In the genomic region with DNA sequence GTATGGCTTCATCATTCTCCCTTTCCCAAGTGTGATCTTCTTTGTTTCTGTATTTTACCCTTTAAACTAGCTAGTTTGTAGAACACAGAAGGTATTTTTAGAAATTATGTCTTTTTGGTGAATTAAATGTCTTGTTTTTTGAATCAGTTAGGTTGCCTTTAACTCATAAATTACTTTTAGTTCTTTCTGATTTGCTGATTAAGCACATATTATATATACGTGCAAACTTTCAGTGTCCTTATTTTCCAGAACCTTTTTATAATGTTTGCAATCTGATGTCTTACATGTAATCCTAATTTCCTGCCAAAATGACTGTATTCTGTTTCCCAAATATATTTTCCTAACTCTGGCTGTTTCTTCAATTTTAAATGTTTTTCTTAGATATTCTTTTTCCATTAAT, we compare ENCODE assay signal across 2 cellular contexts.
TF ChIP-seq lines count a peak whose summit lies in the region.

No MANE protein-coding gene starts in this region.

TF ChIP-seq in A549, 52 proteins besides CTCF, POLR2A, EP300 and RAD21:
- TF ChIP-seq BHLHE40 (IDR thresholded peaks at IDR 0.05; ENCODE audit: low read depth, low read length) (no peak), JUN (IDR thresholded peaks at IDR 0.05) (no peak), MAFK (IDR thresholded peaks at IDR 0.05; ENCODE audit: partially characterized antibody) (peak; percentile 96), FOSB (CRISPR knock-in tag; IDR thresholded peaks at IDR 0.05) (no peak)
- TF ChIP-seq, protein P1, sequence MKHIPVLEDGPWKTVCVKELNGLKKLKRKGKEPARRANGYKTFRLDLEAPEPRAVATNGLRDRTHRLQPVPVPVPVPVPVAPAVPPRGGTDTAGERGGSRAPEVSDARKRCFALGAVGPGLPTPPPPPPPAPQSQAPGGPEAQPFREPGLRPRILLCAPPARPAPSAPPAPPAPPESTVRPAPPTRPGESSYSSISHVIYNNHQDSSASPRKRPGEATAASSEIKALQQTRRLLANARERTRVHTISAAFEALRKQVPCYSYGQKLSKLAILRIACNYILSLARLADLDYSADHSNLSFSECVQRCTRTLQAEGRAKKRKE (CRISPR knock-in tag; IDR thresholded peaks at IDR 0.05; ENCODE audit: low read depth), result no peak

TF ChIP-seq in IMR-90, 13 proteins besides CTCF, POLR2A, EP300 and RAD21:
- TF ChIP-seq RCOR1 (IDR thresholded peaks at IDR 0.05; ENCODE audit: insufficient replicate concordance, low read length) (no peak), BHLHE40 (IDR thresholded peaks at IDR 0.05; ENCODE audit: low read depth, low read length) (no peak), RFX5 (IDR thresholded peaks at IDR 0.05; ENCODE audit: low read depth, low read length) (no peak), NFE2L2 (IDR thresholded peaks at IDR 0.05; ENCODE audit: low read depth, low read length) (no peak), MAZ (IDR thresholded peaks at IDR 0.05; ENCODE audit: borderline replicate concordance, low read depth, low read length) (no peak), MAFK (IDR thresholded peaks at IDR 0.05; ENCODE audit: low read depth, low read length) (peak; percentile 95)
- TF ChIP-seq, protein P2, sequence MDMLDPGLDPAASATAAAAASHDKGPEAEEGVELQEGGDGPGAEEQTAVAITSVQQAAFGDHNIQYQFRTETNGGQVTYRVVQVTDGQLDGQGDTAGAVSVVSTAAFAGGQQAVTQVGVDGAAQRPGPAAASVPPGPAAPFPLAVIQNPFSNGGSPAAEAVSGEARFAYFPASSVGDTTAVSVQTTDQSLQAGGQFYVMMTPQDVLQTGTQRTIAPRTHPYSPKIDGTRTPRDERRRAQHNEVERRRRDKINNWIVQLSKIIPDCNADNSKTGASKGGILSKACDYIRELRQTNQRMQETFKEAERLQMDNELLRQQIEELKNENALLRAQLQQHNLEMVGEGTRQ (IDR thresholded peaks at IDR 0.05; ENCODE audit: low read depth, low read length), result no peak
